Comparison of ENCODE assay signal across 9 cellular contexts in genomic region chr15:71575474-71576045, GRCh38.
DNase-seq lines count a peak whose midpoint lies in the region; ATAC-seq and TF ChIP-seq lines count a peak whose summit lies in the region.
"Had no signal": no experiment of that assay in that cellular context is flagged by ENCODE, and none has a peak within 500 bp of the region (broad histone marks: within the 10 kb centered on the region; RNA-seq: fewer than 3 reads in every experiment).

No MANE protein-coding gene starts in this region.

- H3K27me3 Mint-ChIP-seq in Calu3 (ENCODE audit: unreplicated experiment) (no peaks in the 10 kb centered on the region), MCF 10A (ENCODE audit: insufficient read depth, unreplicated experiment) (no peaks in the 10 kb centered on the region), nephron progenitor cell (ENCODE audit: low read depth, poor library complexity) (peaks cover 3% of the 10 kb centered on the region)
- peaks cover 28% of the 10 kb centered on the region for H3K27me3 Mint-ChIP-seq in activated T-cell treated with anti-CD3 and anti-CD28 coated beads, Interleukin-2, amount 50 U/mL, for 24 hours

- peaks cover 11% of the 10 kb centered on the region for H3K4me1 Mint-ChIP-seq in Calu3 (ENCODE audit: low read depth, unreplicated experiment)
- H3K4me1 Mint-ChIP-seq in MCF 10A (ENCODE audit: insufficient read depth, unreplicated experiment) = peaks cover 19% of the 10 kb centered on the region
- H3K4me1 Mint-ChIP-seq in nephron progenitor cell = peaks cover 20% of the 10 kb centered on the region
- H3K4me1 Mint-ChIP-seq in activated T-cell treated with anti-CD3 and anti-CD28 coated beads, Interleukin-2, amount 50 U/mL, for 24 hours (ENCODE audit: low read depth) = no peaks in the 10 kb centered on the region
- H3K4me1 Mint-ChIP-seq: activated naive CD8-positive, alpha-beta T cell treated with anti-CD3 and anti-CD28 coated beads, Interleukin-2, amount 10 ng/mL, durations not matched to agents 7 days and 5 days had no signal

- H3K4me3 ChIP-seq in KMS-11 (IDR thresholded peaks at IDR 0.05; ENCODE audit: insufficient read depth, low read depth, low read length) = no peak overlapping the region

- H3K27ac Mint-ChIP-seq in Calu3 (ENCODE audit: unreplicated experiment) = no peak overlapping the region
- H3K27ac Mint-ChIP-seq in MCF 10A (ENCODE audit: low read depth, unreplicated experiment) = no peak overlapping the region
- H3K27ac Mint-ChIP-seq in nephron progenitor cell = no peak overlapping the region
- H3K27ac Mint-ChIP-seq in activated T-cell treated with anti-CD3 and anti-CD28 coated beads, Interleukin-2, amount 50 U/mL, for 24 hours = no peak overlapping the region
- H3K27ac Mint-ChIP-seq: activated naive CD8-positive, alpha-beta T cell treated with anti-CD3 and anti-CD28 coated beads, Interleukin-2, amount 10 ng/mL, durations not matched to agents 7 days and 5 days had no signal

- no peaks in the 10 kb centered on the region for H4K20me1 ChIP-seq in KMS-11 (ENCODE audit: insufficient read depth)

- POLR2A ChIA-PET in MCF 10A (lab: Yijun Ruan, JAX) = interaction anchor here (0.6 to 2.1 kb wide), 10 partner anchors 21 to 200 kb away, joined by 3 to 4 read pairs (median 3); no protein-coding TSS in a partner anchor

- H3K4me1 ChIP-seq in KMS-11 (ENCODE audit: low read depth, poor library complexity, severe bottlenecking) = no peaks in the 10 kb centered on the region

- peak; percentile 62 for TF ChIP-seq CTCF in Calu3 (IDR thresholded peaks at IDR 0.05; ENCODE audit: unreplicated experiment)
- peak; percentile 65 for TF ChIP-seq CTCF in KMS-11 (conservative IDR thresholded peaks at IDR 0.05; ENCODE audit: low read depth, low read length)
- peak; percentile 44 for TF ChIP-seq CTCF in MCF 10A (IDR thresholded peaks at IDR 0.05; ENCODE audit: unreplicated experiment)
- peak; percentile 30 for TF ChIP-seq CTCF in nephron progenitor cell (IDR thresholded peaks at IDR 0.05)

- no peak overlapping the region for H3K9ac ChIP-seq in KMS-11

- BruUV-seq in Calu3 (replicated peaks; lab: Mats Ljungman, UMichigan) (no TSS peak), MCF 10A (replicated peaks; lab: Mats Ljungman, UMichigan) (no TSS peak)

- CTCF ChIA-PET in Calu3 (lab: Charles Lee) = interaction anchor here (0.7 to 2.0 kb wide), 5 partner anchors 7 to 169 kb away, joined by 3 to 9 read pairs (median 4); no protein-coding TSS in a partner anchor
- CTCF ChIA-PET in MCF 10A (lab: Yijun Ruan, JAX) = interaction anchor here (0.6 to 3.9 kb wide), 32 partner anchors 9 to 1551 kb away, joined by 3 to 73 read pairs (median 3); no protein-coding TSS in a partner anchor

- intact Hi-C loops in Calu3 (cut with micrococcal nuclease; ENCODE audit: unreplicated experiment) = loop anchor here (1.0 kb wide), 1 partner anchor 155 kb away; no protein-coding TSS in a partner anchor
- intact Hi-C loops in MCF 10A (cut with micrococcal nuclease) = loop anchor here (1.0 to 2.0 kb wide), 3 partner anchors 76 to 157 kb away; no protein-coding TSS in a partner anchor

- H2AFZ ChIP-seq in KMS-11 (ENCODE audit: low read depth) = no peak overlapping the region

- H3K27me3 ChIP-seq in KMS-11 (ENCODE audit: insufficient read depth, low read depth) = no peaks in the 10 kb centered on the region

- DNase-seq in Calu3 (no peak), MCF 10A (ENCODE audit: unreplicated experiment) (peak; percentile 23), nephron progenitor cell (no peak), COR-L47 (lab: John Stamatoyannopoulos, UW) (no peak)
- no peak for DNase-seq in activated T-cell treated with anti-CD3 and anti-CD28 coated beads, Interleukin-2, amount 50 U/mL, for 24 hours
- DNase-seq: activated naive CD8-positive, alpha-beta T cell treated with anti-CD3 and anti-CD28 coated beads, Interleukin-2, amount 10 ng/mL, durations not matched to agents 7 days and 5 days had no signal

- no peaks in the 10 kb centered on the region for H3K36me3 ChIP-seq in KMS-11 (ENCODE audit: insufficient read depth)

- no peaks in the 10 kb centered on the region for H3K79me2 ChIP-seq in KMS-11 (ENCODE audit: insufficient read depth, low read depth)

- H3K4me3 Mint-ChIP-seq in Calu3 (ENCODE audit: low read depth, unreplicated experiment) (no peak overlapping the region), MCF 10A (ENCODE audit: unreplicated experiment) (no peak overlapping the region), nephron progenitor cell (no peak overlapping the region)
- H3K4me3 Mint-ChIP-seq in activated T-cell treated with anti-CD3 and anti-CD28 coated beads, Interleukin-2, amount 50 U/mL, for 24 hours = no peak overlapping the region
- H3K4me3 Mint-ChIP-seq: activated naive CD8-positive, alpha-beta T cell treated with anti-CD3 and anti-CD28 coated beads, Interleukin-2, amount 10 ng/mL, durations not matched to agents 7 days and 5 days had no signal

- H3K27ac ChIP-seq in KMS-11 = no peak overlapping the region

- no peak overlapping the region for H3K4me2 ChIP-seq in KMS-11

- H3K9me3 Mint-ChIP-seq in Calu3 (ENCODE audit: low read depth, unreplicated experiment) (no peaks in the 10 kb centered on the region), MCF 10A (ENCODE audit: unreplicated experiment) (no peaks in the 10 kb centered on the region), nephron progenitor cell (no peaks in the 10 kb centered on the region)
- no peaks in the 10 kb centered on the region for H3K9me3 Mint-ChIP-seq in activated T-cell treated with anti-CD3 and anti-CD28 coated beads, Interleukin-2, amount 50 U/mL, for 24 hours
- H3K9me3 Mint-ChIP-seq: activated naive CD8-positive, alpha-beta T cell treated with anti-CD3 and anti-CD28 coated beads, Interleukin-2, amount 10 ng/mL, durations not matched to agents 7 days and 5 days had no signal

- no peak for ATAC-seq in HG03460 (IDR thresholded peaks at IDR 0.05; ENCODE audit: unreplicated experiment)
- no peak for ATAC-seq in HG03175 (IDR thresholded peaks at IDR 0.05; ENCODE audit: unreplicated experiment)

- H3K36me3 Mint-ChIP-seq in Calu3 (ENCODE audit: insufficient read depth, unreplicated experiment) (no peaks in the 10 kb centered on the region), MCF 10A (ENCODE audit: insufficient read depth, unreplicated experiment) (no peaks in the 10 kb centered on the region), nephron progenitor cell (ENCODE audit: low read depth) (no peaks in the 10 kb centered on the region)
- no peaks in the 10 kb centered on the region for H3K36me3 Mint-ChIP-seq in activated T-cell treated with anti-CD3 and anti-CD28 coated beads, Interleukin-2, amount 50 U/mL, for 24 hours (ENCODE audit: low read depth)
- H3K36me3 Mint-ChIP-seq: activated naive CD8-positive, alpha-beta T cell treated with anti-CD3 and anti-CD28 coated beads, Interleukin-2, amount 10 ng/mL, durations not matched to agents 7 days and 5 days had no signal
